In the genomic region with DNA sequence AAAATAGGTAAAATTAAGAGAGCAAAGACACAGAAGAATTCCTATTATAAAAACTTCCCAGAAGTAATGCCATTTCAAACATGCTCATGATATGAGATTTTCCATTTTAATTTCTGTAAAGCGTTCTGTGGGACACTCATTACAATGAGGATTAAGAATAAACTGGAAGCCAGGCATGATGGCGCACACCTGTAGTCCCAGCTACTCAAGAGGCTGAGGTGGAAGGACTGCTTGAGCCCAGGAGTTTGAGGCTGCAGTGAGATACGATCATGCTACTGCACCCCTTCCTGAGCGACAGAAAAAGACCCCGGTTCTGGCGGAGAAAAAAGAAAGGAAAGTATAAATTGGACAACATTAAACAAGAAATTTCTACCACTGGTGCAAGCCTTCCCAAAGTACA, we compare ENCODE assay signal across 10 cellular contexts. TPM values are rescaled to one million over a fixed set of nuclear protein-coding genes. Genes with fewer than 3 reads are reported as not detected.
DNase-seq lines count a peak whose midpoint lies in the region; ATAC-seq and TF ChIP-seq lines count a peak whose summit lies in the region.
"Had no signal": no experiment of that assay in that cellular context is flagged by ENCODE, and none has a peak within 500 bp of the region (broad histone marks: within the 10 kb centered on the region; RNA-seq: fewer than 3 reads in every experiment).

No MANE protein-coding gene starts in this region.

- H3K27ac ChIP-seq in RWPE2 (ENCODE audit: poor library complexity, severe bottlenecking) = peak overlapping the region; percentile 87
- H3K27ac ChIP-seq: vagina had no signal

- H3K4me3 ChIP-seq in RWPE2 (ENCODE audit: severe bottlenecking) (peak overlapping the region; percentile 45), fibroblast of the aortic adventitia (ENCODE audit: low read depth, low read length) (peak overlapping the region; percentile 80)

- no peak for ATAC-seq in activated naive CD4-positive, alpha-beta T cell treated with anti-CD3 and anti-CD28 coated beads, Interleukin-2, amount 50 U/mL, for 72 hours
- ATAC-seq in RWPE2 (ENCODE audit: low read depth) = no peak
- no peak for ATAC-seq in stimulated activated naive B cell treated with anti-CD40 and anti-IgM and Interleukin-4, amounts not matched to agents 10 μg/mL and 1 μg/mL and 100 μg/mL, for 72 hours (replicated peaks)

- H3K9me3 Mint-ChIP-seq in activated naive CD4-positive, alpha-beta T cell treated with anti-CD3 and anti-CD28 coated beads, Interleukin-2, amount 50 U/mL, for 24 hours = no peaks in the 10 kb centered on the region
- no peaks in the 10 kb centered on the region for H3K9me3 Mint-ChIP-seq in activated naive CD4-positive, alpha-beta T cell treated with anti-CD3 and anti-CD28 coated beads, Interleukin-2, amount 50 U/mL, for 72 hours
- H3K9me3 Mint-ChIP-seq in stimulated activated naive B cell treated with anti-CD40 and anti-IgM and Interleukin-4, amounts not matched to agents 10 μg/mL and 1 μg/mL and 100 μg/mL, for 72 hours = no peaks in the 10 kb centered on the region

- no peak for DNase-seq in activated naive CD4-positive, alpha-beta T cell treated with anti-CD3 and anti-CD28 coated beads, Interleukin-2, amount 50 U/mL, for 72 hours (ENCODE audit: low spot score in 2 of 2)
- no peak for DNase-seq in RWPE2 (ENCODE audit: low spot score)
- no peak for DNase-seq in fibroblast of the aortic adventitia (ENCODE audit: low read depth)
- DNase-seq in stimulated activated naive B cell treated with anti-CD40 and anti-IgM and Interleukin-4, amounts not matched to agents 10 μg/mL and 1 μg/mL and 100 μg/mL, for 72 hours = no peak
- DNase-seq in HuH-7.5 (ENCODE audit: low spot score) = no peak
- no peak for DNase-seq in effector CD8-positive, alpha-beta T cell (lab: John Stamatoyannopoulos, UW)
- DNase-seq in HuH-7 (ENCODE audit: low spot score) = no peak
- DNase-seq: amniotic stem cell had no signal

- H3K36me3 ChIP-seq in RWPE2 (ENCODE audit: low read depth) = peaks cover 50% of the 10 kb centered on the region
- H3K36me3 ChIP-seq: vagina had no signal

- H3K36me3 Mint-ChIP-seq in activated naive CD4-positive, alpha-beta T cell treated with anti-CD3 and anti-CD28 coated beads, Interleukin-2, amount 50 U/mL, for 24 hours = no peaks in the 10 kb centered on the region
- peaks cover 24 to 50% of the 10 kb centered on the region in 2 donors for H3K36me3 Mint-ChIP-seq in activated naive CD4-positive, alpha-beta T cell treated with anti-CD3 and anti-CD28 coated beads, Interleukin-2, amount 50 U/mL, for 72 hours
- peaks cover 3 to 8% of the 10 kb centered on the region in 2 donors for H3K36me3 Mint-ChIP-seq in stimulated activated naive B cell treated with anti-CD40 and anti-IgM and Interleukin-4, amounts not matched to agents 10 μg/mL and 1 μg/mL and 100 μg/mL, for 72 hours

- peaks cover 23% of the 10 kb centered on the region for H3K4me1 Mint-ChIP-seq in activated naive CD4-positive, alpha-beta T cell treated with anti-CD3 and anti-CD28 coated beads, Interleukin-2, amount 50 U/mL, for 24 hours
- peaks cover 8 to 21% of the 10 kb centered on the region in 2 donors for H3K4me1 Mint-ChIP-seq in stimulated activated naive B cell treated with anti-CD40 and anti-IgM and Interleukin-4, amounts not matched to agents 10 μg/mL and 1 μg/mL and 100 μg/mL, for 72 hours

- peak overlapping the region; percentile 95 for H3K4me3 Mint-ChIP-seq in activated naive CD4-positive, alpha-beta T cell treated with anti-CD3 and anti-CD28 coated beads, Interleukin-2, amount 50 U/mL, for 24 hours
- peak overlapping the region; percentile 71 to 74 for H3K4me3 Mint-ChIP-seq in stimulated activated naive B cell treated with anti-CD40 and anti-IgM and Interleukin-4, amounts not matched to agents 10 μg/mL and 1 μg/mL and 100 μg/mL, for 72 hours

- no peaks in the 10 kb centered on the region for H3K9me3 ChIP-seq in RWPE2 (ENCODE audit: severe bottlenecking)
- H3K9me3 ChIP-seq: vagina had no signal

- TF ChIP-seq CTCF in RWPE2 (IDR thresholded peaks at IDR 0.05; ENCODE audit: poor library complexity, severe bottlenecking) (no peak), fibroblast of the aortic adventitia (IDR thresholded peaks at IDR 0.05; ENCODE audit: insufficient read depth, low read length) (no peak)

- H3K4me1 ChIP-seq in RWPE2 (ENCODE audit: insufficient read depth, poor library complexity, severe bottlenecking) = peaks cover 6% of the 10 kb centered on the region

- no peaks in the 10 kb centered on the region for H3K27me3 Mint-ChIP-seq in activated naive CD4-positive, alpha-beta T cell treated with anti-CD3 and anti-CD28 coated beads, Interleukin-2, amount 50 U/mL, for 24 hours
- H3K27me3 Mint-ChIP-seq in stimulated activated naive B cell treated with anti-CD40 and anti-IgM and Interleukin-4, amounts not matched to agents 10 μg/mL and 1 μg/mL and 100 μg/mL, for 72 hours = no peaks in the 10 kb centered on the region

- no peaks in the 10 kb centered on the region for H3K27me3 ChIP-seq in RWPE2 (ENCODE audit: insufficient read depth, poor library complexity, severe bottlenecking)
- H3K27me3 ChIP-seq: vagina had no signal

- H3K27ac Mint-ChIP-seq in activated naive CD4-positive, alpha-beta T cell treated with anti-CD3 and anti-CD28 coated beads, Interleukin-2, amount 50 U/mL, for 24 hours = no peak overlapping the region
- peak overlapping the region in 1 of 2 donors; percentile 92 for H3K27ac Mint-ChIP-seq in activated naive CD4-positive, alpha-beta T cell treated with anti-CD3 and anti-CD28 coated beads, Interleukin-2, amount 50 U/mL, for 72 hours
- H3K27ac Mint-ChIP-seq in stimulated activated naive B cell treated with anti-CD40 and anti-IgM and Interleukin-4, amounts not matched to agents 10 μg/mL and 1 μg/mL and 100 μg/mL, for 72 hours = no peak overlapping the region

RNA-seq across cellular contexts. Expression of a gene that starts 1.5 kb away (rescaled TPM):
- 10 to 100 TPM; 45.3 to 69.6 TPM for total RNA-seq in activated naive CD4-positive, alpha-beta T cell treated with anti-CD3 and anti-CD28 coated beads, Interleukin-2, amount 50 U/mL, for 72 hours
- 10.0 and 15.2 TPM in 2 replicates for total RNA-seq in fibroblast of the aortic adventitia (ENCODE audit: low replicate concordance)

RNA-seq across cellular contexts. Expression of a gene that starts 57.0 kb away (rescaled TPM):
- 10 to 100 TPM; 14.4 to 20.0 TPM for total RNA-seq in activated naive CD4-positive, alpha-beta T cell treated with anti-CD3 and anti-CD28 coated beads, Interleukin-2, amount 50 U/mL, for 72 hours
- total RNA-seq in fibroblast of the aortic adventitia (ENCODE audit: low replicate concordance) = 26.8 and 29.7 TPM in 2 replicates
